In genomic region chr6:19805146-19805515, GRCh38 we compare ENCODE assay signal across 1 cellular context.
TF ChIP-seq lines count a peak whose summit lies in the region.

No MANE protein-coding gene starts in this region.

TF ChIP-seq in HepG2, 621 proteins besides CTCF, POLR2A, EP300 and RAD21 (continued from another document):
- TF ChIP-seq ZNF609 (CRISPR knock-in tag; IDR thresholded peaks at IDR 0.05; ENCODE audit: borderline replicate concordance) (no peak), CHD4 (IDR thresholded peaks at IDR 0.05; ENCODE audit: borderline replicate concordance, low read length) (peak; percentile 63; the same call in 1 of the 2 replicates), ZNF431 (CRISPR knock-in tag; IDR thresholded peaks at IDR 0.05; ENCODE audit: borderline replicate concordance, low read depth) (0 out of 2 replicates have a peak, but pooled peaks have one; percentile 6), ATAD3A (CRISPR knock-in tag; IDR thresholded peaks at IDR 0.05) (no peak), ZNF878 (CRISPR knock-in tag; IDR thresholded peaks at IDR 0.05) (peak; percentile 3; the same call in 1 of the 2 replicates), KDM1A (CRISPR knock-in tag; IDR thresholded peaks at IDR 0.05) (no peak), ZNF121 (CRISPR knock-in tag; IDR thresholded peaks at IDR 0.05) (no peak; the same call in 1 of the 2 replicates), ZNF775 (CRISPR knock-in tag; IDR thresholded peaks at IDR 0.05; ENCODE audit: borderline replicate concordance) (0 out of 2 replicates have a peak, but pooled peaks have one; percentile 3), CCDC6 (CRISPR knock-in tag; IDR thresholded peaks at IDR 0.05) (0 out of 2 replicates have a peak, but pooled peaks have one; percentile 3), SIX1 (CRISPR knock-in tag; IDR thresholded peaks at IDR 0.05; ENCODE audit: borderline replicate concordance) (peak; percentile 6; the same call in 1 of the 2 replicates)
